3 cellular contexts compared by ENCODE assay signal in the genomic region with DNA sequence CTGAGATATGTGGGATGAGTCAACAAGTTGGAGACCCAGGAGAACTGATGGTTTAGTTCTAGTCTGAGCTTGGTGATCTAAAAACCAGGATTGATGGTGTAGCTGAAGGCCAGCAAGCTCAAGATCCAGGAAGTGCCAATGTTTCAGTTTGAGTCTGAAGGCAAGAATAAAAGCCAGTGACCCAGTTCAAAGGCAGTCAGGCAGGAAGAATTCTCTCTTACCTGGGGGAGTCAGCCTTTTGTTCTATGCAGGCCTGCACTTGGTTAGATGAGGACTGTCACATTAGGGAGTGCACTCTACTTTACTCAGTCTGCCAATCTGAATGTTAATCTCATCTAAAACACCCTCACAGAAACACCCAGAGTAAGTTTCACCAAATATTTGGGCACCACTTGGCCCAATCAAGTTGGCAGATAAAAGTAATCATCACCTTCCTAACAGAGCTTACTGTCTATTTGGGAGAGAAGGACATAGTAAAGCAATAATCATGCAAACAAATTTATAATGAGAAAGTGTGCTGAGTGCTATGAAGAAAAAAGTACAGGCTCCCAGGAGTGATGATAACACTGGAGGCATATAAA.
TF ChIP-seq lines count a peak whose summit lies in the region.

No MANE protein-coding gene starts in this region.

TF ChIP-seq in HEK293, 187 proteins besides CTCF, POLR2A, EP300 and RAD21:
- TF ChIP-seq, protein P1, sequence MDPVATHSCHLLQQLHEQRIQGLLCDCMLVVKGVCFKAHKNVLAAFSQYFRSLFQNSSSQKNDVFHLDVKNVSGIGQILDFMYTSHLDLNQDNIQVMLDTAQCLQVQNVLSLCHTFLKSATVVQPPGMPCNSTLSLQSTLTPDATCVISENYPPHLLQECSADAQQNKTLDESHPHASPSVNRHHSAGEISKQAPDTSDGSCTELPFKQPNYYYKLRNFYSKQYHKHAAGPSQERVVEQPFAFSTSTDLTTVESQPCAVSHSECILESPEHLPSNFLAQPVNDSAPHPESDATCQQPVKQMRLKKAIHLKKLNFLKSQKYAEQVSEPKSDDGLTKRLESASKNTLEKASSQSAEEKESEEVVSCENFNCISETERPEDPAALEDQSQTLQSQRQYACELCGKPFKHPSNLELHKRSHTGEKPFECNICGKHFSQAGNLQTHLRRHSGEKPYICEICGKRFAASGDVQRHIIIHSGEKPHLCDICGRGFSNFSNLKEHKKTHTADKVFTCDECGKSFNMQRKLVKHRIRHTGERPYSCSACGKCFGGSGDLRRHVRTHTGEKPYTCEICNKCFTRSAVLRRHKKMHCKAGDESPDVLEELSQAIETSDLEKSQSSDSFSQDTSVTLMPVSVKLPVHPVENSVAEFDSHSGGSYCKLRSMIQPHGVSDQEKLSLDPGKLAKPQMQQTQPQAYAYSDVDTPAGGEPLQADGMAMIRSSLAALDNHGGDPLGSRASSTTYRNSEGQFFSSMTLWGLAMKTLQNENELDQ (tag by site-specific recombination; IDR thresholded peaks at IDR 0.05; ENCODE audit: low read depth) = no peak
- 0 out of 2 replicates have a peak, but pooled peaks have one; percentile 51 for TF ChIP-seq ZNF416 (tag by site-specific recombination; IDR thresholded peaks at IDR 0.05)

TF ChIP-seq in IMR-90, 13 proteins besides CTCF, POLR2A, EP300 and RAD21 (continued from another document):
- TF ChIP-seq, protein P2, sequence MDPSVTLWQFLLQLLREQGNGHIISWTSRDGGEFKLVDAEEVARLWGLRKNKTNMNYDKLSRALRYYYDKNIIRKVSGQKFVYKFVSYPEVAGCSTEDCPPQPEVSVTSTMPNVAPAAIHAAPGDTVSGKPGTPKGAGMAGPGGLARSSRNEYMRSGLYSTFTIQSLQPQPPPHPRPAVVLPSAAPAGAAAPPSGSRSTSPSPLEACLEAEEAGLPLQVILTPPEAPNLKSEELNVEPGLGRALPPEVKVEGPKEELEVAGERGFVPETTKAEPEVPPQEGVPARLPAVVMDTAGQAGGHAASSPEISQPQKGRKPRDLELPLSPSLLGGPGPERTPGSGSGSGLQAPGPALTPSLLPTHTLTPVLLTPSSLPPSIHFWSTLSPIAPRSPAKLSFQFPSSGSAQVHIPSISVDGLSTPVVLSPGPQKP (IDR thresholded peaks at IDR 0.05; ENCODE audit: borderline replicate concordance, low read depth, low read length) = no peak
- TF ChIP-seq BHLHE40 (IDR thresholded peaks at IDR 0.05; ENCODE audit: low read depth, low read length) (no peak), RFX5 (IDR thresholded peaks at IDR 0.05; ENCODE audit: low read depth, low read length) (no peak), CHD1 (IDR thresholded peaks at IDR 0.05; ENCODE audit: low read depth, low read length) (no peak)
- TF ChIP-seq, protein P3, sequence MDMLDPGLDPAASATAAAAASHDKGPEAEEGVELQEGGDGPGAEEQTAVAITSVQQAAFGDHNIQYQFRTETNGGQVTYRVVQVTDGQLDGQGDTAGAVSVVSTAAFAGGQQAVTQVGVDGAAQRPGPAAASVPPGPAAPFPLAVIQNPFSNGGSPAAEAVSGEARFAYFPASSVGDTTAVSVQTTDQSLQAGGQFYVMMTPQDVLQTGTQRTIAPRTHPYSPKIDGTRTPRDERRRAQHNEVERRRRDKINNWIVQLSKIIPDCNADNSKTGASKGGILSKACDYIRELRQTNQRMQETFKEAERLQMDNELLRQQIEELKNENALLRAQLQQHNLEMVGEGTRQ (IDR thresholded peaks at IDR 0.05; ENCODE audit: low read depth, low read length) = no peak
TF ChIP-seq in IMR-90: peak in this region for 0.

TF ChIP-seq in neural cell, 6 proteins besides CTCF, POLR2A, EP300 and RAD21 (continued from another document):
- TF ChIP-seq, protein P4, sequence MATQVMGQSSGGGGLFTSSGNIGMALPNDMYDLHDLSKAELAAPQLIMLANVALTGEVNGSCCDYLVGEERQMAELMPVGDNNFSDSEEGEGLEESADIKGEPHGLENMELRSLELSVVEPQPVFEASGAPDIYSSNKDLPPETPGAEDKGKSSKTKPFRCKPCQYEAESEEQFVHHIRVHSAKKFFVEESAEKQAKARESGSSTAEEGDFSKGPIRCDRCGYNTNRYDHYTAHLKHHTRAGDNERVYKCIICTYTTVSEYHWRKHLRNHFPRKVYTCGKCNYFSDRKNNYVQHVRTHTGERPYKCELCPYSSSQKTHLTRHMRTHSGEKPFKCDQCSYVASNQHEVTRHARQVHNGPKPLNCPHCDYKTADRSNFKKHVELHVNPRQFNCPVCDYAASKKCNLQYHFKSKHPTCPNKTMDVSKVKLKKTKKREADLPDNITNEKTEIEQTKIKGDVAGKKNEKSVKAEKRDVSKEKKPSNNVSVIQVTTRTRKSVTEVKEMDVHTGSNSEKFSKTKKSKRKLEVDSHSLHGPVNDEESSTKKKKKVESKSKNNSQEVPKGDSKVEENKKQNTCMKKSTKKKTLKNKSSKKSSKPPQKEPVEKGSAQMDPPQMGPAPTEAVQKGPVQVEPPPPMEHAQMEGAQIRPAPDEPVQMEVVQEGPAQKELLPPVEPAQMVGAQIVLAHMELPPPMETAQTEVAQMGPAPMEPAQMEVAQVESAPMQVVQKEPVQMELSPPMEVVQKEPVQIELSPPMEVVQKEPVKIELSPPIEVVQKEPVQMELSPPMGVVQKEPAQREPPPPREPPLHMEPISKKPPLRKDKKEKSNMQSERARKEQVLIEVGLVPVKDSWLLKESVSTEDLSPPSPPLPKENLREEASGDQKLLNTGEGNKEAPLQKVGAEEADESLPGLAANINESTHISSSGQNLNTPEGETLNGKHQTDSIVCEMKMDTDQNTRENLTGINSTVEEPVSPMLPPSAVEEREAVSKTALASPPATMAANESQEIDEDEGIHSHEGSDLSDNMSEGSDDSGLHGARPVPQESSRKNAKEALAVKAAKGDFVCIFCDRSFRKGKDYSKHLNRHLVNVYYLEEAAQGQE (IDR thresholded peaks at IDR 0.05; ENCODE audit: borderline replicate concordance) = no peak
- TF ChIP-seq POLR2AphosphoS5 (IDR thresholded peaks at IDR 0.05) = no peak
